In genomic region chr12:94807951-94808350, GRCh38 we compare ENCODE assay signal across 26 cellular contexts.
"Had no signal": no experiment of that assay in that cellular context is flagged by ENCODE, and none has a peak within 500 bp of the region (broad histone marks: within the 10 kb centered on the region; RNA-seq: fewer than 3 reads in every experiment).

No MANE protein-coding gene starts in this region.

- H3K4me1 ChIP-seq: left ventricle myocardium inferior, stomach, testis, transverse colon, upper lobe of right lung had no signal

- ATAC-seq: mucosa of descending colon; naive thymus-derived CD4-positive, alpha-beta T cell; natural killer cell treated with Interleukin-12 subunit alpha and Interleukin-12 subunit beta and Interleukin-15 and Interleukin-18, amount 100 ng/mL, for 72 hours; right cardiac atrium; sciatic nerve; stimulated activated naive B cell treated with anti-CD40 and anti-IgM and Interleukin-4, amounts not matched to agents 10 μg/mL and 1 μg/mL and 100 μg/mL, for 72 hours; stimulated activated naive CD8-positive, alpha-beta T cell treated with anti-CD3 and anti-CD28 coated beads, Interleukin-15, Interleukin-2, amounts not matched to agents 100 U/mL and 50 U/mL, for 24 hours; upper lobe of right lung had no signal

- H3K27me3 ChIP-seq: ovary, stomach, testis, thyroid gland, transverse colon, upper lobe of right lung had no signal

- H3K27ac ChIP-seq: left ventricle myocardium inferior, ovary, skin epidermis, stomach, testis, thyroid gland, transverse colon, upper lobe of right lung had no signal

- H3K27ac Mint-ChIP-seq: memory B cell; naive thymus-derived CD4-positive, alpha-beta T cell; natural killer cell treated with Interleukin-12 subunit alpha and Interleukin-12 subunit beta and Interleukin-15 and Interleukin-18, amount 100 ng/mL, for 72 hours; progenitor cell of endocrine pancreas; stimulated activated naive B cell treated with anti-CD40 and anti-IgM and Interleukin-4, amounts not matched to agents 10 μg/mL and 1 μg/mL and 100 μg/mL, for 72 hours had no signal

- H3K9me3 ChIP-seq: ovary, testis had no signal

- H3K4me3 Mint-ChIP-seq: memory B cell; naive thymus-derived CD4-positive, alpha-beta T cell; natural killer cell treated with Interleukin-12 subunit alpha and Interleukin-12 subunit beta and Interleukin-15 and Interleukin-18, amount 100 ng/mL, for 72 hours; stimulated activated naive B cell treated with anti-CD40 and anti-IgM and Interleukin-4, amounts not matched to agents 10 μg/mL and 1 μg/mL and 100 μg/mL, for 72 hours had no signal

- H3K4me3 ChIP-seq: left ventricle myocardium inferior, lung, mucosa of descending colon, ovary, skin epidermis, stomach, testis, thyroid gland, transverse colon, upper lobe of right lung had no signal

- H3K27me3 Mint-ChIP-seq: memory B cell; stimulated activated naive B cell treated with anti-CD40 and anti-IgM and Interleukin-4, amounts not matched to agents 10 μg/mL and 1 μg/mL and 100 μg/mL, for 72 hours had no signal

- DNase-seq: hippocampal formation; kidney; left ventricle myocardium inferior; midbrain; mucosa of descending colon; naive thymus-derived CD4-positive, alpha-beta T cell; ovary; retina; right cardiac atrium; stimulated activated CD4-positive, alpha-beta T cell treated with anti-CD3 and anti-CD28 coated beads, Interleukin-12 subunit alpha, Interleukin-12 subunit beta, amount 100 ng/mL, for 4 hours; stimulated activated CD4-positive, alpha-beta T cell treated with anti-CD3 and anti-CD28 coated beads, Interleukin-15, amount 100 ng/mL, for 24 hours; stimulated activated CD4-positive, alpha-beta T cell treated with anti-CD3 and anti-CD28 coated beads, Interleukin-2, amount 100 ng/mL, for 24 hours; stimulated activated CD4-positive, alpha-beta T cell treated with anti-CD3 and anti-CD28 coated beads, Interleukin-4, amount 100 ng/mL, for 1 hour; stimulated activated naive B cell treated with anti-CD40 and anti-IgM and Interleukin-4, amounts not matched to agents 10 μg/mL and 1 μg/mL and 100 μg/mL, for 72 hours; stimulated activated naive CD8-positive, alpha-beta T cell treated with anti-CD3 and anti-CD28 coated beads, Interleukin-15, Interleukin-2, amounts not matched to agents 100 U/mL and 50 U/mL, for 24 hours; stomach; testis; thyroid gland; transverse colon; upper lobe of right lung had no signal

- H3K36me3 ChIP-seq: left ventricle myocardium inferior, ovary, stomach, thyroid gland, transverse colon, upper lobe of right lung had no signal
